Comparison of ENCODE assay signal across 17 cellular contexts in the genomic region with DNA sequence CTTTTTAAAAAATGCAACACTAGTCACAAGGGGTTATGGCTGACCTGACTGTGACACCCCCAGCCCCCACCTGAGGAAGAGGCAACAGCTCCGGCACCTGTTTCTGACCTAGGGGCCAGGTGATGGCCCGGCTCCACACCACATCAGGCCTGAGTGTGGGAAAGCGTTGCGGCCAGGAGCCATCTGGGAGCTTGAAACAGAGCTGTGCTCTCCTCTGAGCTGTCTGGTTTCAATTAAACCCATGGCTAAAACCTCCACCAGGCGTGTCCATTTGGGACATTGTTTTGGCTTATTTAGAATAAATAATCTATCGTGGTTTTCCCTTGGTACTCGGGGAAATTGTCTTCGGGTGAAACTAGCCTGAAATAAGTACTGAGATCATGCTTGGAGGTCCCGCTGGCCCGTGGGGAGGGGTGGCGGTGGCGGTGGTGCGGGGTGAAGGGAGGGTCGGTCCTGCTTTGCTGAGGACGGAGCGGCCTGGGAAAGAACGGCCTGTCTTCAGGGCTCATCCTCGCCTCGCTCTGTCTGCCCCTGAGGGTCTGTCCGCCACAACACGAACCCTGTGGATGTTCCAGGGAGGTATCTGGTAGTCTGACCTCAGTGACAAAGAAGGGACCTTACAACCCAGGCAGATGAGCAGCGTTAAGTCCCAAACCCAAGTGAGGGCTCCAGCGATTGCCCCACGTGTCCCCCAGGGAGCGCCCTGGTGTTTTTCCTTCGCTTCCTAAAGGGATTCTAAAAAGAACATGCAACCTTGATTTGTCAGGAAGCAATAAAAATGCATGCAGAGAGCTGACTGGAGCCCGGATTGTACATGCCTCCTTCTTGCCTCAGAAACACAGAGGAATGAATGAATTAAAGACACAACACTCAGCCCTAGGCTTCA. TPM values are rescaled to one million over a fixed set of nuclear protein-coding genes. Genes with fewer than 3 reads are reported as not detected.
DNase-seq lines count a peak whose midpoint lies in the region; ATAC-seq and TF ChIP-seq lines count a peak whose summit lies in the region.
"Had no signal": no experiment of that assay in that cellular context is flagged by ENCODE, and none has a peak within 500 bp of the region (broad histone marks: within the 10 kb centered on the region; RNA-seq: fewer than 3 reads in every experiment).

No MANE protein-coding gene starts in this region.

- ATAC-seq in Panc1 = no peak
- ATAC-seq in GM18511 (IDR thresholded peaks at IDR 0.05; ENCODE audit: unreplicated experiment) = no peak
- ATAC-seq: activated T-helper 17 cell treated with anti-CD3 and anti-CD28 coated beads, Interleukin-2, amount 50 U/mL, for 72 hours had no signal

- H3K4me2 ChIP-seq in osteoblast (ENCODE audit: insufficient read depth, low read length) = peak overlapping the region; percentile 37

- POLR2A ChIA-PET in Panc1 (lab: Charles Lee) = interaction anchor here (0.5 kb wide), 1 partner anchor 486 kb away, joined by 4 read pairs; no protein-coding TSS in a partner anchor

- H3K4me3 ChIP-seq in Panc1 (ENCODE audit: low read depth in 2 of 2, low read length in 2 of 2) (no peak overlapping the region), epithelial cell of proximal tubule (ENCODE audit: low read depth, low read length) (no peak overlapping the region), osteoblast (ENCODE audit: insufficient read depth, low read length) (peak overlapping the region; percentile 15)
- H3K4me3 ChIP-seq: sigmoid colon, stomach had no signal

- TF ChIP-seq CTCF in Panc1 (IDR thresholded peaks at IDR 0.05) = 0 out of 2 replicates have a peak, but pooled peaks have one; percentile 23
- TF ChIP-seq CTCF in epithelial cell of proximal tubule (conservative IDR thresholded peaks at IDR 0.05; ENCODE audit: low read depth, low read length) = peak; percentile 12
- no peak for TF ChIP-seq CTCF in osteoblast (IDR thresholded peaks at IDR 0.05; ENCODE audit: extremely low read depth, low read depth, low read length)
- TF ChIP-seq CTCF in GM10266 (IDR thresholded peaks at IDR 0.05; ENCODE audit: control insufficient read depth, insufficient read depth, low read depth, missing control alignments) = no peak

- CTCF ChIA-PET in Panc1 (lab: Charles Lee) = no interaction called here

- in situ Hi-C loops in Panc1 (cut with HindIII; ENCODE audit: low pct_unique_long_range_greater_than_20kb, low sequenced_read_pairs) = no loop called here

- no TSS peak for BruUV-seq in Panc1 (replicated peaks; lab: Mats Ljungman, UMichigan)

- H4K20me1 ChIP-seq in osteoblast (ENCODE audit: insufficient read depth, low read length) = no peaks in the 10 kb centered on the region

- H3K9me3 ChIP-seq in Panc1 (ENCODE audit: control insufficient read depth, insufficient read depth, low read depth, low read length) (no peaks in the 10 kb centered on the region), osteoblast (ENCODE audit: low read depth, low read length) (no peaks in the 10 kb centered on the region)
- H3K9me3 ChIP-seq: sigmoid colon, stomach had no signal

- no peak overlapping the region for H3K27ac ChIP-seq in Panc1 (ENCODE audit: low read length)
- H3K27ac ChIP-seq in osteoblast (ENCODE audit: low read depth, low read length) = no peak overlapping the region
- no peak overlapping the region for H3K27ac ChIP-seq in substantia nigra (ENCODE audit: low read depth, low read length, poor library complexity, severe bottlenecking)
- H3K27ac ChIP-seq: sigmoid colon, stomach had no signal

- H3K4me1 ChIP-seq in Panc1 (ENCODE audit: control insufficient read depth, insufficient read depth, low read length) = no peaks in the 10 kb centered on the region
- H3K4me1 ChIP-seq in osteoblast (ENCODE audit: insufficient read depth, low read length) = peaks cover 2% of the 10 kb centered on the region

- peaks cover 5% of the 10 kb centered on the region for H3K27me3 ChIP-seq in Panc1 (ENCODE audit: control insufficient read depth, insufficient read depth, low read length)
- no peaks in the 10 kb centered on the region for H3K27me3 ChIP-seq in osteoblast (ENCODE audit: insufficient read depth, low read length)
- H3K27me3 ChIP-seq: sigmoid colon had no signal

- peak; percentile 61 for DNase-seq in ELR (ENCODE audit: low read depth)
- no peak for DNase-seq in Panc1 (ENCODE audit: low read depth, low spot score)
- no peak for DNase-seq in epithelial cell of proximal tubule (ENCODE audit: low read depth)
- DNase-seq in osteoblast (ENCODE audit: insufficient read length, low spot score, missing footprints) = peak; percentile 94
- DNase-seq in substantia nigra (lab: John Stamatoyannopoulos, UW) = no peak
- no peak for DNase-seq in GM10266 (ENCODE audit: extremely low spot score)
- DNase-seq: activated CD4-positive, alpha-beta T cell treated with anti-CD3 and anti-CD28 coated beads, Interleukin-2, amount 10 ng/mL, durations not matched to agents 7 days and 5 days; effector memory CD4-positive, alpha-beta T cell; hippocampal formation; MM.1S; sigmoid colon; stomach had no signal

- H3K36me3 ChIP-seq in Panc1 (ENCODE audit: control insufficient read depth, insufficient read depth, low read length) (no peaks in the 10 kb centered on the region), osteoblast (ENCODE audit: insufficient read depth, low read length) (no peaks in the 10 kb centered on the region)
- H3K36me3 ChIP-seq: sigmoid colon, stomach had no signal

- intact Hi-C loops in Panc1 (cut with micrococcal nuclease; ENCODE audit: unreplicated experiment) = no loop called here

- H3K79me2 ChIP-seq in osteoblast (ENCODE audit: insufficient read depth, low read length) = no peaks in the 10 kb centered on the region

- H2AFZ ChIP-seq in osteoblast (ENCODE audit: low read length) = peak overlapping the region; percentile 73

RNA-seq across cellular contexts. Expression of gene IL1RL2, which starts 58.7 kb away (rescaled TPM):
- not detected for total RNA-seq in Panc1 (2021; ENCODE audit: unreplicated experiment)
- polyA plus RNA-seq in Panc1 (2012; ENCODE audit: insufficient read length) = not detected
- total RNA-seq in epithelial cell of proximal tubule = 1.0 and 2.6 TPM in 2 replicates
- 0.72 and 1.2 TPM in 2 replicates for total RNA-seq in osteoblast
- total RNA-seq: activated CD4-positive, alpha-beta T cell treated with anti-CD3 and anti-CD28 coated beads, Interleukin-2, amount 10 ng/mL, durations not matched to agents 7 days and 5 days; HT1080; T-helper 1 cell treated with Interleukin-12 subunit alpha and Interleukin-12 subunit beta and Interleukin-4 antibody, amounts not matched to agents 30 ng/mL and 1 ng/mL, for 36 hours had no signal
- polyA plus RNA-seq: neural cell had no signal

Comparison
In these comparisons a context has a peak if more than half of its experiments do, and no peak if none do; other contexts are left out.
1. DNase-seq: peak in ELR (single experiment) and osteoblast (single experiment); none in Panc1 (single experiment), epithelial cell of proximal tubule (single experiment), substantia nigra (0 of 49) and GM10266 (single experiment).
2. CTCF ChIP-seq: peak in Panc1 (single experiment) and epithelial cell of proximal tubule (single experiment); none in osteoblast (single experiment) and GM10266 (single experiment).